ENCODE assay signal across 24 cellular contexts in genomic region chr17:73052923-73053322, GRCh38.
"Had no signal": no experiment of that assay in that cellular context is flagged by ENCODE, and none has a peak within 500 bp of the region (broad histone marks: within the 10 kb centered on the region; RNA-seq: fewer than 3 reads in every experiment).

No MANE protein-coding gene starts in this region.

- H3K4me3 ChIP-seq: cardiac muscle cell, SK-N-MC had no signal

- H3K27ac ChIP-seq: brain microvascular endothelial cell, cardiac muscle cell, SK-N-MC had no signal

- DNase-seq: activated CD4-positive, alpha-beta memory T cell treated with anti-CD3 and anti-CD28 coated beads for 36 hours; activated CD4-positive, alpha-beta T cell treated with anti-CD3 and anti-CD28 coated beads, Interleukin-2, amount 10 ng/mL, durations not matched to agents 7 days and 5 days; activated CD4-positive, CD25-positive, alpha-beta regulatory T cell; activated CD8-positive, alpha-beta memory T cell treated with anti-CD3 and anti-CD28 coated beads for 24 hours; activated gamma-delta T cell; activated naive CD4-positive, alpha-beta T cell treated with anti-CD3 and anti-CD28 coated beads for 36 hours; activated T-cell treated with anti-CD3 and anti-CD28 coated beads, Interleukin-2, amount 50 U/mL, for 4 hours; brain microvascular endothelial cell; NCI-H1092; NCI-H1417; NCI-H1930; NCI-H2171; NCI-H2227 treated with DMSO at 0.1 percent for 48 hours; NCI-H526 treated with DMSO at 0.1 percent for 48 hours; NCI-H82; RPMI8226; T-cell; T-helper 2 cell; T1000 had no signal

- H3K27me3 ChIP-seq: brain microvascular endothelial cell, cardiac muscle cell had no signal

- ATAC-seq: activated T-cell treated with anti-CD3 and anti-CD28 coated beads, Interleukin-2, amount 50 U/mL, for 4 hours; activated T-helper 17 cell treated with anti-CD3 and anti-CD28 coated beads, Interleukin-2, amount 50 U/mL, for 72 hours; Right ventricle myocardium inferior; T-cell had no signal

- FAIRE-seq: TTC549 had no signal

- H3K36me3 ChIP-seq: brain microvascular endothelial cell, cardiac muscle cell had no signal
